In the genomic region with DNA sequence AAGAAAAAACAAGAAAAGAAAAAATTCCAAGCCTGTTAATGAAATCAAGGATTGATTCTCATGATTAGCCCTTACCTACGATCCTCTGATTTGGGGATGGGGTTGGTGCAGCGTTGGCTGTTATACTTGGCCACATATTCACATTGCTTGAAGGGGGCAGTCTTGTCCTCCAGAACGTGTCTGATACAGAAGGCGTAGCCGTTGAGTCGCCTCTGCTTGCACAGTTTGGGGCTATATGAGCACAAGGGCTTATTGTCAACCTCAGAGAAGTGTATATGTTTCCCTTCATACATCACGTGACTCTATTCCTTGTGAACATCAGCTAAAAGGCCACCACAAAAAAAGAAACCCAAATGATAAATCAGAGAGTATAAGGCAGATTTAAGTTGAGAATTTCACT, we compare ENCODE assay signal across 16 cellular contexts. TPM values are rescaled to one million over a fixed set of nuclear protein-coding genes. Genes with fewer than 3 reads are reported as not detected.
DNase-seq lines count a peak whose midpoint lies in the region; ATAC-seq, FAIRE-seq and TF ChIP-seq lines count a peak whose summit lies in the region.
"Had no signal": no experiment of that assay in that cellular context is flagged by ENCODE, and none has a peak within 500 bp of the region (broad histone marks: within the 10 kb centered on the region; RNA-seq: fewer than 3 reads in every experiment).

No MANE protein-coding gene starts in this region.

- no peaks in the 10 kb centered on the region for H3K27me3 ChIP-seq in H7 (ENCODE audit: control insufficient read depth, insufficient read depth, low read length)
- no peaks in the 10 kb centered on the region for H3K27me3 ChIP-seq in K562 (ENCODE audit: control insufficient read depth in 2 of 2, insufficient read depth in 2 of 2, low read length in 2 of 2)
- no peaks in the 10 kb centered on the region for H3K27me3 ChIP-seq in mesendoderm (ENCODE audit: insufficient read depth, low read length, poor library complexity)
- H3K27me3 ChIP-seq: BLaER1 had no signal

- H4K8ac ChIP-seq in mesendoderm (ENCODE audit: low read depth, low read length) = no peak overlapping the region

- no peak overlapping the region for H3K56ac ChIP-seq in mesendoderm (ENCODE audit: low read length)

- no peak for TF ChIP-seq RAD21 in K562 (CRISPR knock-in tag; conservative IDR thresholded peaks at IDR 0.05 in 1 of 2, IDR thresholded peaks at IDR 0.05 in 1 of 2)

- in situ Hi-C loops in K562 (cut with MboI) = no loop called here

- no peak overlapping the region for H3K27ac Mint-ChIP-seq in activated CD4-positive, alpha-beta T cell treated with anti-CD3 and anti-CD28 coated beads, Interleukin-2, amount 10 ng/mL, durations not matched to agents 24 days and 14 days

- H2AFZ ChIP-seq in K562 (ENCODE audit: low read depth, low read length) = no peak overlapping the region

- H3K27me3 Mint-ChIP-seq in activated CD4-positive, alpha-beta T cell treated with anti-CD3 and anti-CD28 coated beads, Interleukin-2, amount 10 ng/mL, durations not matched to agents 24 days and 14 days = no peaks in the 10 kb centered on the region

- 0 out of 6 replicates have a peak, but pooled peaks of 1 of the 3 experiments have one; percentile 20 for TF ChIP-seq CTCF in K562 (IDR thresholded peaks at IDR 0.05 in 2 of 3, conservative IDR thresholded peaks at IDR 0.05 in 1 of 3; ENCODE audit: insufficient read depth in 2 of 3, low read depth in 1 of 3, low read length in 3 of 3)

- H3K27ac ChIP-seq in K562 (ENCODE audit: extremely low read depth, low read depth, low read length) (no peak overlapping the region), mesendoderm (ENCODE audit: low read depth, low read length) (no peak overlapping the region)
- H3K27ac ChIP-seq: BLaER1 had no signal

- no peaks in the 10 kb centered on the region; a peak in 2 of 5 replicates for H3K4me1 ChIP-seq in K562 (replicated peaks in 1 of 2; ENCODE audit: control insufficient read depth in 2 of 2, insufficient read depth in 2 of 2, low read length in 2 of 2)
- H3K4me1 ChIP-seq in mesendoderm (ENCODE audit: control insufficient read depth, low read depth, low read length) = no peaks in the 10 kb centered on the region
- H3K4me1 ChIP-seq: BLaER1 had no signal

- FAIRE-seq in K562 (lab: Jason Lieb, UNC) = no peak

- intact Hi-C loops in K562 (cut with micrococcal nuclease) = no loop called here
- intact Hi-C loops in activated CD4-positive, alpha-beta T cell treated with anti-CD3 and anti-CD28 coated beads, Interleukin-2, amount 10 ng/mL, durations not matched to agents 24 days and 14 days (cut with micrococcal nuclease) = no loop called here

- no peak overlapping the region for H2BK120ac ChIP-seq in mesendoderm (ENCODE audit: low read depth, low read length)

- no peaks in the 10 kb centered on the region for H3K9me3 Mint-ChIP-seq in activated CD4-positive, alpha-beta T cell treated with anti-CD3 and anti-CD28 coated beads, Interleukin-2, amount 10 ng/mL, durations not matched to agents 24 days and 14 days

- no peak overlapping the region for H3K18ac ChIP-seq in mesendoderm (ENCODE audit: low read length)

- H3K4me3 ChIP-seq in H7 (ENCODE audit: insufficient read depth, low read depth, low read length) (no peak overlapping the region), K562 (no peak overlapping the region), mesendoderm (ENCODE audit: low read length) (no peak overlapping the region)
- H3K4me3 ChIP-seq: BLaER1 had no signal

- H3K79me1 ChIP-seq in mesendoderm (ENCODE audit: low read length) = no peaks in the 10 kb centered on the region

- peaks cover 2% of the 10 kb centered on the region for H3K9me1 ChIP-seq in K562 (ENCODE audit: control insufficient read depth, insufficient read depth, low read length)

- no peak overlapping the region for H2AK5ac ChIP-seq in mesendoderm (ENCODE audit: low read length)

- no peak overlapping the region for H3K9ac ChIP-seq in K562 (ENCODE audit: insufficient read depth in 1 of 2, low read depth in 2 of 2, low read length in 2 of 2)
- no peak overlapping the region for H3K9ac ChIP-seq in mesendoderm (ENCODE audit: low read length)
- H3K9ac ChIP-seq: BLaER1, SK-N-SH had no signal

- H3K36me3 Mint-ChIP-seq in activated CD4-positive, alpha-beta T cell treated with anti-CD3 and anti-CD28 coated beads, Interleukin-2, amount 10 ng/mL, durations not matched to agents 24 days and 14 days (ENCODE audit: low read depth) = peaks cover 25% of the 10 kb centered on the region

- peaks cover 3% of the 10 kb centered on the region for H3K4me1 Mint-ChIP-seq in activated CD4-positive, alpha-beta T cell treated with anti-CD3 and anti-CD28 coated beads, Interleukin-2, amount 10 ng/mL, durations not matched to agents 24 days and 14 days

- TF ChIP-seq POLR2A in K562 (conservative IDR thresholded peaks at IDR 0.05) = no peak

- POLR2A ChIA-PET in K562 (lab: Yijun Ruan, JAX) = no interaction called here

- no peaks in the 10 kb centered on the region; the same call in 1 of the 2 replicates for H3K36me3 ChIP-seq in H7 (replicated peaks; ENCODE audit: control insufficient read depth, insufficient read depth, low read length)
- H3K36me3 ChIP-seq in K562 (ENCODE audit: control insufficient read depth, insufficient read depth, low read length) = peaks cover 16% of the 10 kb centered on the region; the same call in 2 of the 3 replicates
- no peaks in the 10 kb centered on the region for H3K36me3 ChIP-seq in mesendoderm (ENCODE audit: control insufficient read depth, insufficient read depth, low read length)

- H3K4ac ChIP-seq in mesendoderm (ENCODE audit: low read depth, low read length) = no peak overlapping the region

- H3K4me2 ChIP-seq in K562 (ENCODE audit: insufficient read depth, low read length) (no peak overlapping the region), mesendoderm (ENCODE audit: low read length) (no peak overlapping the region)
- H3K4me2 ChIP-seq: BLaER1, SK-N-SH had no signal

- no peaks in the 10 kb centered on the region for H3K9me3 ChIP-seq in K562 (replicated peaks; ENCODE audit: control insufficient read depth, insufficient read depth, low read depth, low read length)
- H3K9me3 ChIP-seq: SK-N-SH had no signal

- no peak overlapping the region for H2BK5ac ChIP-seq in mesendoderm (ENCODE audit: low read length)

- DNase-seq in COLO829 (ENCODE audit: low spot score) (peak; percentile 86), H7 (peak; percentile 43), K562 (ENCODE audit: extremely low read depth in 1 of 4, low spot score in 3 of 4) (peak in 1 of 4 experiments; percentile 20), mesendoderm (peak; percentile 36), NAMALWA (ENCODE audit: low spot score) (no peak), OCI-M2 (lab: John Stamatoyannopoulos, UW; ENCODE audit: unreplicated experiment) (no peak)
- DNase-seq in activated CD4-positive, alpha-beta T cell treated with anti-CD3 and anti-CD28 coated beads, Interleukin-2, amount 10 ng/mL, durations not matched to agents 24 days and 14 days = no peak
- DNase-seq: DMS 273 treated with DMSO at 0.1 percent for 48 hours, NCI-H1092 treated with DMSO at 0.1 percent for 48 hours, NCI-H1694, NCI-H2107, NCI-H748 treated with DMSO at 0.1 percent for 48 hours, SK-N-SH had no signal

- WGBS in K562 (ENCODE audit: insufficient coverage, low coverage, missing lambda C conversion rate) = 72% methylated on average over 6 of the region's 7 CpGs
- WGBS in mesendoderm (ENCODE audit: extremely low coverage, insufficient coverage, low lambda C conversion rate) = no CpG with 5 or more reads among the region's 7 CpGs

- BruUV-seq in K562 (replicated peaks; lab: Mats Ljungman, UMichigan) = no TSS peak

- no peak overlapping the region for H3K23ac ChIP-seq in mesendoderm (ENCODE audit: low read length)

- ATAC-seq in K562 = peak; percentile 86
- ATAC-seq: HCT116, Right ventricle myocardium inferior had no signal

- no peak overlapping the region for H3K4me3 Mint-ChIP-seq in activated CD4-positive, alpha-beta T cell treated with anti-CD3 and anti-CD28 coated beads, Interleukin-2, amount 10 ng/mL, durations not matched to agents 24 days and 14 days

- peaks cover 28% of the 10 kb centered on the region for H3K79me2 ChIP-seq in K562 (ENCODE audit: control insufficient read depth, insufficient read depth, low read length)
- peaks cover 18% of the 10 kb centered on the region for H3K79me2 ChIP-seq in mesendoderm (ENCODE audit: control insufficient read depth, insufficient read depth, low read length)

- no peak overlapping the region for H2BK15ac ChIP-seq in mesendoderm (replicated peaks; ENCODE audit: low read depth)

- H4K20me1 ChIP-seq in K562 (replicated peaks; ENCODE audit: control insufficient read depth, insufficient read depth, low read length) = no peaks in the 10 kb centered on the region

- CTCF ChIA-PET in K562 (lab: Yijun Ruan, JAX; ENCODE audit: low intra/inter-chr PET ratio) = no interaction called here

- H4K5ac ChIP-seq in mesendoderm (ENCODE audit: low read length) = no peak overlapping the region

- TF ChIP-seq EP300 in K562 (IDR thresholded peaks at IDR 0.05; ENCODE audit: low read length) = no peak

TF ChIP-seq in K562, 482 proteins besides CTCF, POLR2A, EP300 and RAD21 (continues in another document):
- TF ChIP-seq JUN (IDR thresholded peaks at IDR 0.05; ENCODE audit: borderline replicate concordance, low read depth, low read length) (no peak), JUN (CRISPR knock-in tag; IDR thresholded peaks at IDR 0.05; ENCODE audit: borderline replicate concordance) (no peak)

RNA-seq across cellular contexts. Expression of gene INO80D, which starts 23.2 kb away (rescaled TPM):
- total RNA-seq in H7 (2014; rRNA removed; shearing (Covaris generic)) = 9.0 and 11.3 TPM in 2 replicates
- total RNA-seq in K562 (2011; cell fraction: chromatin; rRNA removed; ENCODE audit: low replicate concordance) = 25.1 and 27.1 TPM in 2 replicates
- total RNA-seq in K562 (2011; cell fraction: nucleolus; rRNA removed) = 6.3 and 7.1 TPM in 2 replicates
- total RNA-seq in K562 (2011; cell fraction: nucleoplasm; rRNA removed) = 9.8 and 13.5 TPM in 2 replicates
- total RNA-seq in K562 (2014; rRNA removed) = 2.3 and 3.0 TPM in 2 replicates
- 4.0 and 4.1 TPM in 2 replicates for total RNA-seq in K562 (2014; rRNA removed; fragmentation: Illumina TruSeq; extraction: Trizol)
- 4.3 and 4.7 TPM in 2 replicates for total RNA-seq in K562 (2015; rRNA removed; fragmentation: Illumina TruSeq; extraction: Trizol)
- 7.7 and 8.1 TPM in 2 replicates for total RNA-seq in K562 (2021)
- 2.9 and 3.8 TPM in 2 replicates for polyA plus RNA-seq in K562 (2011; rRNA removed)
- 1.9 and 2.6 TPM in 2 replicates for polyA plus RNA-seq in K562 (2011; cell fraction: cytosol; rRNA removed)
- polyA plus RNA-seq in K562 (2011; cell fraction: nucleus; rRNA removed) = 7.3 and 7.8 TPM in 2 replicates
- 0.98 and 1.3 TPM in 2 replicates for polyA plus RNA-seq in K562 (2012)
- polyA plus RNA-seq in K562 (2014; fragmentation: Illumina TruSeq; extraction: Trizol) = 1.5 and 1.7 TPM in 2 replicates
- 1 to 10 TPM in 1 of 2 experiments, under 1 TPM in 1; 0.64 to 1.4 TPM for polyA plus RNA-seq in K562 (2014; fragmentation: Nextera tagmentation; extraction: Ambion mirVana)
- polyA plus RNA-seq in K562 (2014; rRNA removed) = 1.7 and 1.9 TPM in 2 replicates
- polyA minus RNA-seq in K562 (2011; rRNA and poly(A)+ RNA removed) = 16.1 and 21.9 TPM in 2 replicates
- 6.4 and 9.0 TPM in 2 replicates for polyA minus RNA-seq in K562 (2011; cell fraction: cytosol; rRNA and poly(A)+ RNA removed)
- 6.7 and 12.4 TPM in 2 replicates for polyA minus RNA-seq in K562 (2011; cell fraction: nucleus; rRNA and poly(A)+ RNA removed)
- polyA plus RNA-seq in mesendoderm (2013, experiment 1 of 2) = 7.5 TPM
- polyA plus RNA-seq in mesendoderm (2013, experiment 2 of 2) = 6.7 TPM
- total RNA-seq in activated CD4-positive, alpha-beta T cell treated with anti-CD3 and anti-CD28 coated beads, Interleukin-2, amount 10 ng/mL, durations not matched to agents 24 days and 14 days = 26.2 and 27.5 TPM in 2 replicates

Comparison
In these comparisons a context has a peak if more than half of its experiments do, and no peak if none do; other contexts are left out.
1. DNase-seq: peak in COLO829 (single experiment), H7 (single experiment) and mesendoderm (single experiment); none in NAMALWA (single experiment), OCI-M2 (single experiment) and activated CD4-positive, alpha-beta T cell treated with anti-CD3 and anti-CD28 coated beads, Interleukin-2, amount 10 ng/mL, durations not matched to agents 24 days and 14 days (single experiment).